Comparison of ENCODE assay signal across 13 cellular contexts in the genomic region with DNA sequence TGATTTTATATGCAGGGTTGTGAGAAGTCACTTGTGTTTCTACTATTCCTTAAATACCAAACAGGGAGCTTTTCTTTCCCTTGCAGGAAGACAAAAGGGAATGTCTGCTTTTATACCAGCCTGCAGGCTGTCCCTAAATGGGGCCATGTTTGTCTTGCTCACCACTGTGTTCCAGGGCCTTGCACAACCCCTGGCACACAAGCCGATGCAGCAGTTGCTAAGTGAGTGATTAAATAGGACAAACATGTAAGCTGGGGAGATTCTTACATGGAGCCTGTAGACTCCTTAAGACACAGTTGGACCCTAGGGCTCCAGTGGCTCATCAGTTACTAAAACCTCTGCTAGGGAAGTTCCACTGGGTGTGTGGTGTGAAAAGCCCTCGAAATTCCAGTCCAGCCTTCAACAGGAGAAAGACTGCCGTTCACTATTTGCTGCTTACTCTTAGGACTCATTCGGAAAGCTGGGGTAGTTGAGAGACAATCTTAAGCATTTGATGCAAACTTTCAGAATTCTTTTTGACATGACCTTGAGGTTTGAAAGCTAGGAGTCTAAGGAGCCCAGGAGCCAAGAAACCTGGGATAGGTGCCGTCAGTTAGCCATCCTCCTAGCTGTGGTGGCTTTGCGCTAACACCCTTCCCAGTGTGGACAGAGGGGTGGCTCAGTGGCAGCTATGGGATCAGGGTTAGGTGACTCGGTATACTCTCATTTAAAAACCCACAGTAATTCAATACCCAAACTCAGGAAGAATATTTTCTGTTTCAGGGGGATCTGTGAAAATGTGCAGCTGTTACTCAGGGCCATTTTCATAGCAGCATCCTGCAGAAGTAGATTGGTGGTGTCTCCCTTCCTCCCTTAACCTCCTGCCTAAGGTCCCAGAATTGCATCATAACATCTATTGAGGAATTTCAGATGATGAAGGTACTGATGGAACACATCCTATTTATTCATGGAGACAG. TPM values are rescaled to one million over a fixed set of nuclear protein-coding genes. Genes with fewer than 3 reads are reported as not detected.
A peak's percentile ranks its signal among the peaks of the same experiment; 100 is the strongest.
DNase-seq lines count a peak whose midpoint lies in the region; ATAC-seq and TF ChIP-seq lines count a peak whose summit lies in the region.
"Had no signal": no experiment of that assay in that cellular context is flagged by ENCODE, and none has a peak within 500 bp of the region (broad histone marks: within the 10 kb centered on the region; RNA-seq: fewer than 3 reads in every experiment).

No MANE protein-coding gene starts in this region.

- peaks cover 14% of the 10 kb centered on the region; the same call in 1 of the 2 replicates for H3F3A ChIP-seq in GM23248 (ENCODE audit: insufficient read depth)

- in situ Hi-C loops in GM23248 (cut with MboI) = no loop called here

- 62 to 63% methylated on average over 7 of the region's 7 CpGs for WGBS in GM23248 (ENCODE audit: low coverage in 1 of 2, low lambda C conversion rate in 2 of 2, missing lambda C conversion rate in 2 of 2), 2 experiments

- H3K27me3 Mint-ChIP-seq in activated T-cell treated with anti-CD3 and anti-CD28 coated beads, Interleukin-2, amount 50 U/mL, for 24 hours = no peaks in the 10 kb centered on the region

- no peaks in the 10 kb centered on the region for H3K4me1 Mint-ChIP-seq in activated T-cell treated with anti-CD3 and anti-CD28 coated beads, Interleukin-2, amount 50 U/mL, for 24 hours (ENCODE audit: low read depth)
- H3K4me1 Mint-ChIP-seq: natural killer cell had no signal

- peaks cover 13% of the 10 kb centered on the region for H3K4me1 ChIP-seq in GM23248 (ENCODE audit: insufficient read depth)

- H3K4me3 ChIP-seq in GM23248 (no peak overlapping the region), cardiac fibroblast (replicated peaks in 1 of 2; ENCODE audit: low read depth in 2 of 2, low read length in 2 of 2) (no peak overlapping the region), skeletal muscle cell (ENCODE audit: low read depth, low read length) (no peak overlapping the region)

- H3K36me3 ChIP-seq in GM23248 (ENCODE audit: low read depth) = no peaks in the 10 kb centered on the region

- TF ChIP-seq CTCF in cardiac fibroblast (IDR thresholded peaks at IDR 0.05; ENCODE audit: low read depth, low read length) = no peak

- H3K9me2 ChIP-seq in GM23248 (ENCODE audit: insufficient read depth) = no peaks in the 10 kb centered on the region

- DNase-seq in GM23248 (peak; percentile 87), cardiac fibroblast (ENCODE audit: low read depth in 2 of 2) (peak; percentile 73 to 74), kidney tubule cell (ENCODE audit: low spot score) (peak; percentile 32), skeletal muscle cell (ENCODE audit: low read depth) (peak; percentile 48), ureter (ENCODE audit: low spot score) (no peak), DMS79 (lab: John Stamatoyannopoulos, UW) (no peak)
- DNase-seq in activated T-cell treated with anti-CD3 and anti-CD28 coated beads, Interleukin-2, amount 50 U/mL, for 24 hours = no peak
- DNase-seq: activated effector memory CD4-positive, alpha-beta T cell treated with anti-CD3 and anti-CD28 coated beads, Interleukin-2, amount 50 U/mL, for 16 hours; DND-41; KBM-7; natural killer cell; NCI-H526 treated with DMSO at 0.1 percent for 48 hours had no signal

- no peak overlapping the region for H3K27ac Mint-ChIP-seq in activated T-cell treated with anti-CD3 and anti-CD28 coated beads, Interleukin-2, amount 50 U/mL, for 24 hours
- H3K27ac Mint-ChIP-seq: natural killer cell had no signal

- no peaks in the 10 kb centered on the region for H3K36me3 Mint-ChIP-seq in activated T-cell treated with anti-CD3 and anti-CD28 coated beads, Interleukin-2, amount 50 U/mL, for 24 hours (ENCODE audit: low read depth)
- H3K36me3 Mint-ChIP-seq: natural killer cell had no signal

- H4K20me1 ChIP-seq in GM23248 (ENCODE audit: insufficient read depth) = no peaks in the 10 kb centered on the region

- peak overlapping the region; percentile 46 for H3K9ac ChIP-seq in GM23248

- no peaks in the 10 kb centered on the region for H3K27me3 ChIP-seq in GM23248 (replicated peaks; ENCODE audit: insufficient read depth)

- H2AFZ ChIP-seq in GM23248 = no peak overlapping the region

- no peak overlapping the region for H3K4me2 ChIP-seq in GM23248 (ENCODE audit: unreplicated experiment)

- no peaks in the 10 kb centered on the region for H3K9me3 ChIP-seq in GM23248 (ENCODE audit: low read depth)

- H3K4me3 Mint-ChIP-seq in activated T-cell treated with anti-CD3 and anti-CD28 coated beads, Interleukin-2, amount 50 U/mL, for 24 hours = no peak overlapping the region
- H3K4me3 Mint-ChIP-seq: natural killer cell had no signal

- peak overlapping the region; percentile 70 for H3K27ac ChIP-seq in GM23248

- H3K9me3 Mint-ChIP-seq in activated T-cell treated with anti-CD3 and anti-CD28 coated beads, Interleukin-2, amount 50 U/mL, for 24 hours = no peaks in the 10 kb centered on the region
- H3K9me3 Mint-ChIP-seq: natural killer cell had no signal

- no peaks in the 10 kb centered on the region for H3K79me2 ChIP-seq in GM23248 (ENCODE audit: insufficient read depth)

- no peak for ATAC-seq in GM19397 (IDR thresholded peaks at IDR 0.05; ENCODE audit: unreplicated experiment)
- ATAC-seq: natural killer cell had no signal

RNA-seq across cellular contexts. Expression of a gene that starts 39.1 kb away (rescaled TPM):
- 0.97 and 1.6 TPM in 2 replicates for total RNA-seq in GM23248 (2014; rRNA removed; shearing (Covaris generic))
- polyA plus RNA-seq in GM23248 (2016; fragmentation: Nextera tagmentation; extraction: Ambion mirVana) = 0.15 and 0.18 TPM in 2 replicates
- 189 TPM for total RNA-seq in ureter

Comparison
In these comparisons a context has a peak if more than half of its experiments do, and no peak if none do; other contexts are left out.
1. DNase-seq: peak in GM23248 (single experiment), cardiac fibroblast (2 of 2), kidney tubule cell (single experiment) and skeletal muscle cell (single experiment); none in activated T-cell treated with anti-CD3 and anti-CD28 coated beads, Interleukin-2, amount 50 U/mL, for 24 hours (single experiment), ureter (single experiment) and DMS79 (single experiment).
2. RNA of a gene that starts 39.1 kb away (total RNA-seq): 189 TPM in ureter (single experiment); 0.97 to 1.6 TPM in GM23248; every median in the first group is over 10 times any median in the second.